ENCODE assay signal across 14 cellular contexts in the genomic region with DNA sequence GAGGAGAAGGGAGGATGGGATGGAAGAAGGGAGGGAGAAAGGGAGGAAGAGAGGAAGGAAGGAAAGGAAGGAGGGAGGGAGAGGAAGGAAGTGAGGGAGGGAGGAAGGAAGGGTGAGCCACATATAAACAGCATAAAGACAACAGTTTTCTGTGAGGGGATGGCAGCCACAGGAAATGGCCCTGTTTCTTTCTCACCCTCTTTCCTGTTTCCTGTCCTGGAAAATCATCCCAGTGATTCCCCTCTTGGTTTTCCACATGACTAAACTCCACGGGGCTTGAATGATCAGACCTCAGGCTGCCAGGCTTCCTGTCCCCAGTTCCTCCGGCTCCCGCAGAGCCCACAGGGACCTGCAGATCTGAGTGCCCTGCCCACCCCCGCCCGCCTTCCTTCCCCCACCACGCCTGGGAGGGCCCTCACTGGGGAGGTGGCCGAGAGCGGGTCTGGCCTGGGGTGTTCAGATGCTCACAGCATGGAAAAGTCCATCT. TPM values are rescaled to one million over a fixed set of nuclear protein-coding genes. Genes with fewer than 3 reads are reported as not detected.
A peak's percentile ranks its signal among the peaks of the same experiment; 100 is the strongest.
DNase-seq lines count a peak whose midpoint lies in the region; ATAC-seq and TF ChIP-seq lines count a peak whose summit lies in the region.
"Had no signal": no experiment of that assay in that cellular context is flagged by ENCODE, and none has a peak within 500 bp of the region (broad histone marks: within the 10 kb centered on the region; RNA-seq: fewer than 3 reads in every experiment).

Gene SIGLEC15 (plus strand): TSS at position 418 of the 487 bp plus-strand sequence. CDS start 54 bp downstream, at position 472.

- peaks cover 38% of the 10 kb centered on the region for H3K4me1 Mint-ChIP-seq in activated CD8-positive, alpha-beta T cell treated with anti-CD3 and anti-CD28 coated beads, Interleukin-2, amount 10 ng/mL, durations not matched to agents 7 days and 5 days (ENCODE audit: low read depth)
- peaks cover 22% of the 10 kb centered on the region for H3K4me1 Mint-ChIP-seq in memory B cell

- CTCF ChIA-PET in AG04450 (lab: Charles Lee): interaction anchor here (0.6 kb wide), 1 partner anchor 100 kb away, joined by 7 read pairs; no protein-coding TSS in a partner anchor
- CTCF ChIA-PET in activated CD8-positive, alpha-beta T cell treated with anti-CD3 and anti-CD28 coated beads, Interleukin-2, amount 10 ng/mL, durations not matched to agents 7 days and 5 days (lab: Charles Lee): no interaction called here

- H3K27ac Mint-ChIP-seq in activated CD8-positive, alpha-beta T cell treated with anti-CD3 and anti-CD28 coated beads, Interleukin-2, amount 10 ng/mL, durations not matched to agents 7 days and 5 days: peak within 1 kb of the TSS; percentile 62
- H3K27ac Mint-ChIP-seq in memory B cell: peak within 1 kb of the TSS; percentile 15

- peak; percentile 16 for ATAC-seq in GM21423 (IDR thresholded peaks at IDR 0.05; ENCODE audit: unreplicated experiment)
- ATAC-seq in activated CD8-positive, alpha-beta T cell treated with anti-CD3 and anti-CD28 coated beads, Interleukin-2, amount 10 ng/mL, durations not matched to agents 7 days and 5 days: peak; percentile 28
- ATAC-seq in memory B cell (ENCODE audit: low read depth): peak; percentile 12
- ATAC-seq in GM21367 (IDR thresholded peaks at IDR 0.05; ENCODE audit: unreplicated experiment): no peak
- ATAC-seq: left colon had no signal

- no peak for TF ChIP-seq CTCF in AG04450 (IDR thresholded peaks at IDR 0.05; ENCODE audit: low read depth, low read length)
- TF ChIP-seq CTCF in GM13976 (IDR thresholded peaks at IDR 0.05; ENCODE audit: borderline replicate concordance, control extremely low read depth, extremely low read depth, insufficient read depth, missing control alignments): no peak

- H3K36me3 Mint-ChIP-seq in activated CD8-positive, alpha-beta T cell treated with anti-CD3 and anti-CD28 coated beads, Interleukin-2, amount 10 ng/mL, durations not matched to agents 7 days and 5 days (ENCODE audit: low read depth): no peaks in the 10 kb centered on the region
- peaks cover 3% of the 10 kb centered on the region for H3K36me3 Mint-ChIP-seq in memory B cell

- peaks cover 26% of the 10 kb centered on the region for H3K27me3 Mint-ChIP-seq in activated CD8-positive, alpha-beta T cell treated with anti-CD3 and anti-CD28 coated beads, Interleukin-2, amount 10 ng/mL, durations not matched to agents 7 days and 5 days (ENCODE audit: low read depth)
- peaks cover 7% of the 10 kb centered on the region for H3K27me3 Mint-ChIP-seq in memory B cell

- POLR2A ChIA-PET in AG04450 (lab: Yijun Ruan, JAX): no interaction called here
- POLR2A ChIA-PET in activated CD8-positive, alpha-beta T cell treated with anti-CD3 and anti-CD28 coated beads, Interleukin-2, amount 10 ng/mL, durations not matched to agents 7 days and 5 days (lab: Charles Lee): no interaction called here

- H3K27ac ChIP-seq in AG04450 (ENCODE audit: low read depth, low read length): peak within 1 kb of the TSS; percentile 61
- H3K27ac ChIP-seq: C4-2B had no signal

- H3K4me3 Mint-ChIP-seq in activated CD8-positive, alpha-beta T cell treated with anti-CD3 and anti-CD28 coated beads, Interleukin-2, amount 10 ng/mL, durations not matched to agents 7 days and 5 days: no peak within 1 kb of the TSS
- no peak within 1 kb of the TSS for H3K4me3 Mint-ChIP-seq in memory B cell

- H3K27me3 ChIP-seq in AG04450 (ENCODE audit: control insufficient read depth, insufficient read depth, low read length): no peaks in the 10 kb centered on the region

- no peaks in the 10 kb centered on the region for H3K9me3 Mint-ChIP-seq in activated CD8-positive, alpha-beta T cell treated with anti-CD3 and anti-CD28 coated beads, Interleukin-2, amount 10 ng/mL, durations not matched to agents 7 days and 5 days (ENCODE audit: insufficient read depth)
- peaks cover 3% of the 10 kb centered on the region for H3K9me3 Mint-ChIP-seq in memory B cell

- H3K9me3 ChIP-seq in AG04450 (ENCODE audit: control insufficient read depth, insufficient read depth, low read length): no peaks in the 10 kb centered on the region; the same call in 1 of the 2 replicates

- DNase-seq in AG04450 (ENCODE audit: low read depth, low spot score) (no peak), memory B cell (ENCODE audit: low spot score in 2 of 2) (no peak), DMS79 (lab: John Stamatoyannopoulos, UW) (no peak), GM13976 (ENCODE audit: low spot score) (no peak), NCI-H774 (lab: John Stamatoyannopoulos, UW) (no peak)
- no peak for DNase-seq in activated CD8-positive, alpha-beta T cell treated with anti-CD3 and anti-CD28 coated beads, Interleukin-2, amount 10 ng/mL, durations not matched to agents 7 days and 5 days
- DNase-seq: cortex of kidney, left colon, T-helper 1 cell had no signal

- in situ Hi-C loops in GM13976 (cut with MboI; ENCODE audit: low sequenced_read_pairs, unreplicated experiment): no loop called here

- no peak within 1 kb of the TSS for H3K4me3 ChIP-seq in AG04450 (ENCODE audit: low read depth, low read length)

RNA-seq across cellular contexts. Expression of gene SIGLEC15, which starts in this region (rescaled TPM):
- 1.5 and 1.6 TPM in 2 replicates for polyA plus RNA-seq in AG04450 (2011; rRNA removed)
- polyA minus RNA-seq in AG04450 (2011; rRNA and poly(A)+ RNA removed): 0.56 and 1.6 TPM in 2 replicates
- not detected for total RNA-seq in activated CD8-positive, alpha-beta T cell treated with anti-CD3 and anti-CD28 coated beads, Interleukin-2, amount 10 ng/mL, durations not matched to agents 7 days and 5 days
- total RNA-seq: activated CD8-positive, alpha-beta memory T cell treated with anti-CD3 and anti-CD28 coated beads for 36 hours; frontal cortex had no signal

Comparison
In these comparisons a context has a peak if more than half of its experiments do, and no peak if none do; other contexts are left out.
1. Peak in ATAC-seq in activated CD8-positive, alpha-beta T cell treated with anti-CD3 and anti-CD28 coated beads, Interleukin-2, amount 10 ng/mL, durations not matched to agents 7 days and 5 days; RNA of the gene not detected or under 1 TPM.